2 cellular contexts compared by ENCODE assay signal in genomic region chr6:130313206-130313605, GRCh38.
TF ChIP-seq lines count a peak whose summit lies in the region.

No MANE protein-coding gene starts in this region.

TF ChIP-seq in SK-N-SH, 30 proteins besides CTCF, POLR2A, EP300 and RAD21 (continued from another document):
- no peak for TF ChIP-seq PBX3 (IDR thresholded peaks at IDR 0.05)
- no peak for TF ChIP-seq TEAD4 (IDR thresholded peaks at IDR 0.05; ENCODE audit: borderline replicate concordance, insufficient read depth)
- no peak for TF ChIP-seq NFIC (IDR thresholded peaks at IDR 0.05; ENCODE audit: borderline replicate concordance)

TF ChIP-seq in SK-N-SH treated with all-trans-retinoic acid at 6 μM for 48 hours, 23 proteins besides CTCF, POLR2A, EP300 and RAD21 (continued from another document):
- TF ChIP-seq POU6F1 (CRISPR knock-in tag; IDR thresholded peaks at IDR 0.05; ENCODE audit: borderline replicate concordance, low read depth) (no peak), BACH2 (CRISPR knock-in tag; IDR thresholded peaks at IDR 0.05; ENCODE audit: borderline replicate concordance) (no peak)
